Comparison of ENCODE assay signal across 24 cellular contexts in the genomic region with DNA sequence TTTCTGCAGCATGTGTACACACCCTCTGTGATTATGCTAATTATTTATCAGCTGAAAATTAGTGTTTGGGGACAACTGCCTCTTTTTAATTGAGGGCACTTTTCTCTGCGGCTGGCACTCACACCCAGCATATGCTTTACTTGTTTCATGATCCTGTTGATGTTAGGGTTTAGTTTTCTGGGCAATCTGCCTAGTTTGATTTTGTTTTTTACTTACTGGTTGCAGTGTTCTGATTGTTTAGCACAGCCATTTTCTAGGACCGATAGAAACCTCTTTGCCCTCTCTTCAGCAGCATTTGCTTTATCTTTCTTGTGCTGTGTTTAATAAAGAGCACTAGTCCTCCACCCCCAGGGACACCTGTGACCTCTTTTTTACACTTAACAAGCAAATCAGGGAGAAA.
"Had no signal": no experiment of that assay in that cellular context is flagged by ENCODE, and none has a peak within 500 bp of the region (broad histone marks: within the 10 kb centered on the region; RNA-seq: fewer than 3 reads in every experiment).

No MANE protein-coding gene starts in this region.

- H3K27ac Mint-ChIP-seq: activated naive CD8-positive, alpha-beta T cell treated with anti-CD3 and anti-CD28 coated beads for 36 hours; activated T-cell treated with anti-CD3 and anti-CD28 coated beads, Interleukin-2, amount 50 U/mL, for 24 hours; memory B cell; natural killer cell treated with Interleukin-12 subunit alpha and Interleukin-12 subunit beta and Interleukin-15 and Interleukin-18, amount 100 ng/mL, for 72 hours; stimulated activated effector memory CD8-positive, alpha-beta T cell treated with anti-CD3 and anti-CD28 coated beads, Interleukin-12 subunit alpha, Interleukin-12 subunit beta, amount 100 ng/mL, for 72 hours; stimulated activated naive CD8-positive, alpha-beta T cell treated with anti-CD3 and anti-CD28 coated beads, Interleukin-15, amount 100 ng/mL, for 72 hours; WTC11 had no signal

- H3K9me3 Mint-ChIP-seq: activated naive CD8-positive, alpha-beta T cell treated with anti-CD3 and anti-CD28 coated beads for 36 hours; activated T-cell treated with anti-CD3 and anti-CD28 coated beads, Interleukin-2, amount 50 U/mL, for 24 hours; memory B cell; natural killer cell treated with Interleukin-12 subunit alpha and Interleukin-12 subunit beta and Interleukin-15 and Interleukin-18, amount 100 ng/mL, for 72 hours; stimulated activated effector memory CD8-positive, alpha-beta T cell treated with anti-CD3 and anti-CD28 coated beads, Interleukin-12 subunit alpha, Interleukin-12 subunit beta, amount 100 ng/mL, for 72 hours; WTC11 had no signal

- H3K4me3 ChIP-seq: body of pancreas, heart left ventricle, right lobe of liver, skin epidermis, suprapubic skin, tibial nerve had no signal

- H3K27ac ChIP-seq: body of pancreas, heart left ventricle, right lobe of liver, skin epidermis, suprapubic skin, tibial nerve had no signal

- H3K36me3 ChIP-seq: right lobe of liver had no signal

- H3K4me1 ChIP-seq: body of pancreas, heart left ventricle, right lobe of liver, suprapubic skin had no signal

- DNase-seq: activated CD8-positive, alpha-beta memory T cell treated with anti-CD3 and anti-CD28 coated beads for 24 hours; activated CD8-positive, alpha-beta memory T cell treated with anti-CD3 and anti-CD28 coated beads, Interleukin-2, amount 50 U/mL, for 4 hours; activated naive CD4-positive, alpha-beta T cell treated with Interleukin-2 at 50 U/mL for 16 hours; activated naive CD8-positive, alpha-beta T cell treated with anti-CD3 and anti-CD28 coated beads for 36 hours; activated T-cell treated with anti-CD3 and anti-CD28 coated beads, Interleukin-2, amount 50 U/mL, for 24 hours; amygdala; body of pancreas; dermis blood vessel endothelial cell; effector CD8-positive, alpha-beta T cell; heart left ventricle; left colon; nucleus accumbens; right lobe of liver; stimulated activated CD4-positive, alpha-beta T cell treated with anti-CD3 and anti-CD28 coated beads, Interleukin-1b, Interleukin-23, amount 100 ng/mL, for 48 hours; stimulated activated naive CD8-positive, alpha-beta T cell treated with anti-CD3 and anti-CD28 coated beads, Interleukin-15, amount 100 ng/mL, for 72 hours; T-helper 9 cell had no signal

- H3K9me3 ChIP-seq: body of pancreas, heart left ventricle, right lobe of liver, suprapubic skin, tibial nerve had no signal

- H3K27me3 ChIP-seq: body of pancreas, heart left ventricle, right lobe of liver, suprapubic skin, tibial nerve had no signal

- H3K4me3 Mint-ChIP-seq: activated naive CD8-positive, alpha-beta T cell treated with anti-CD3 and anti-CD28 coated beads for 36 hours; activated T-cell treated with anti-CD3 and anti-CD28 coated beads, Interleukin-2, amount 50 U/mL, for 24 hours; memory B cell; natural killer cell treated with Interleukin-12 subunit alpha and Interleukin-12 subunit beta and Interleukin-15 and Interleukin-18, amount 100 ng/mL, for 72 hours; stimulated activated effector memory CD8-positive, alpha-beta T cell treated with anti-CD3 and anti-CD28 coated beads, Interleukin-12 subunit alpha, Interleukin-12 subunit beta, amount 100 ng/mL, for 72 hours; stimulated activated naive CD8-positive, alpha-beta T cell treated with anti-CD3 and anti-CD28 coated beads, Interleukin-15, amount 100 ng/mL, for 72 hours; WTC11 had no signal

- ATAC-seq: body of pancreas; esophagus mucosa; heart left ventricle; left colon; natural killer cell treated with Interleukin-12 subunit alpha and Interleukin-12 subunit beta and Interleukin-15 and Interleukin-18, amount 100 ng/mL, for 72 hours; right lobe of liver; stimulated activated effector memory CD8-positive, alpha-beta T cell treated with anti-CD3 and anti-CD28 coated beads, Interleukin-12 subunit alpha, Interleukin-12 subunit beta, amount 100 ng/mL, for 72 hours; stimulated activated naive CD8-positive, alpha-beta T cell treated with anti-CD3 and anti-CD28 coated beads, Interleukin-15, amount 100 ng/mL, for 72 hours; WTC11 had no signal

- H3K27me3 Mint-ChIP-seq: activated naive CD8-positive, alpha-beta T cell treated with anti-CD3 and anti-CD28 coated beads for 36 hours; activated T-cell treated with anti-CD3 and anti-CD28 coated beads, Interleukin-2, amount 50 U/mL, for 24 hours; memory B cell; natural killer cell treated with Interleukin-12 subunit alpha and Interleukin-12 subunit beta and Interleukin-15 and Interleukin-18, amount 100 ng/mL, for 72 hours; stimulated activated naive CD8-positive, alpha-beta T cell treated with anti-CD3 and anti-CD28 coated beads, Interleukin-15, amount 100 ng/mL, for 72 hours had no signal

- H3K36me3 Mint-ChIP-seq: natural killer cell treated with Interleukin-12 subunit alpha and Interleukin-12 subunit beta and Interleukin-15 and Interleukin-18, amount 100 ng/mL, for 72 hours had no signal
